In genomic region chr19:36573948-36574726, GRCh38 we compare ENCODE assay signal across 8 cellular contexts. TPM values are rescaled to one million over a fixed set of nuclear protein-coding genes. Genes with fewer than 3 reads are reported as not detected.
DNase-seq lines count a peak whose midpoint lies in the region; ATAC-seq, FAIRE-seq and TF ChIP-seq lines count a peak whose summit lies in the region.

No MANE protein-coding gene starts in this region.

- H3K4me1 ChIP-seq in pancreas = peaks cover 0 to 13% (median 12%) of the 10 kb centered on the region in 3 donors

- H3K9me3 Mint-ChIP-seq in T-helper 2 cell treated with Interferon-gamma antibody and Interleukin-4, amounts not matched to agents 5 μg/mL and 100 μg/mL, for 36 hours = peaks cover 26% of the 10 kb centered on the region

- H3K36me3 ChIP-seq in pancreas = peaks cover 3 to 13% (median 4%) of the 10 kb centered on the region in 3 donors

- FAIRE-seq in pancreas (lab: Jason Lieb, UNC) = no peak

- 12 to 17% methylated on average over 15 of the region's 15 CpGs for WGBS in pancreas, 2 donors

- H3K9me3 ChIP-seq in pancreas = no peaks in the 10 kb centered on the region

- no peak for TF ChIP-seq CTCF in fibroblast of villous mesenchyme (IDR thresholded peaks at IDR 0.05; ENCODE audit: insufficient read depth, low read depth, low read length)
- no peak for TF ChIP-seq CTCF in pancreas (IDR thresholded peaks at IDR 0.05)

- peaks cover 75% of the 10 kb centered on the region for H3K36me3 Mint-ChIP-seq in T-helper 2 cell treated with Interferon-gamma antibody and Interleukin-4, amounts not matched to agents 5 μg/mL and 100 μg/mL, for 36 hours (ENCODE audit: low read depth)

- intact Hi-C loops in Right ventricle myocardium superior (cut with DNase I) = loop anchor here (5.0 kb wide), 1 partner anchor 113 kb away; the partner anchor contains the start of gene ZNF567
- intact Hi-C loops in cardiac septum (cut with DNase I) = loop anchor here (1.0 to 5.0 kb wide), 2 partner anchors 45 to 263 kb away; partner anchors contain the start of gene ZNF790
- intact Hi-C loops in pancreas (cut with DNase I) = no loop called here

- peak overlapping the region; percentile 77 for H3K4me3 ChIP-seq in fibroblast of villous mesenchyme (ENCODE audit: low read depth, low read length)
- peak overlapping the region; percentile 70 to 86 (median 75) for H3K4me3 ChIP-seq in pancreas

- H3K4me3 Mint-ChIP-seq in T-helper 2 cell treated with Interferon-gamma antibody and Interleukin-4, amounts not matched to agents 5 μg/mL and 100 μg/mL, for 36 hours = peak overlapping the region; percentile 98

- peak overlapping the region; percentile 71 to 81 (median 76) for H3K27ac ChIP-seq in pancreas

- DNase-seq in Right ventricle myocardium superior = no peak
- no peak for DNase-seq in cardiac septum (ENCODE audit: low spot score)
- peak; percentile 4 for DNase-seq in T-helper 2 cell treated with Interferon-gamma antibody and Interleukin-4, amounts not matched to agents 5 μg/mL and 100 μg/mL, for 36 hours (ENCODE audit: low spot score)
- no peak for DNase-seq in fibroblast of villous mesenchyme (ENCODE audit: low read depth)
- DNase-seq in pancreas = peak in 1 of 6 donors; percentile 33
- DNase-seq in NCI-H2081 (lab: John Stamatoyannopoulos, UW) = no peak
- DNase-seq in DMS153 (lab: John Stamatoyannopoulos, UW) = no peak

- H3K27me3 ChIP-seq in pancreas = no peaks in the 10 kb centered on the region

- H3K27me3 Mint-ChIP-seq in T-helper 2 cell treated with Interferon-gamma antibody and Interleukin-4, amounts not matched to agents 5 μg/mL and 100 μg/mL, for 36 hours (ENCODE audit: low read depth) = no peaks in the 10 kb centered on the region

- H3K4me1 Mint-ChIP-seq in T-helper 2 cell treated with Interferon-gamma antibody and Interleukin-4, amounts not matched to agents 5 μg/mL and 100 μg/mL, for 36 hours (ENCODE audit: low read depth) = peaks cover 24% of the 10 kb centered on the region

- peak overlapping the region; percentile 99 for H3K27ac Mint-ChIP-seq in T-helper 2 cell treated with Interferon-gamma antibody and Interleukin-4, amounts not matched to agents 5 μg/mL and 100 μg/mL, for 36 hours

- ATAC-seq in Right ventricle myocardium superior (ENCODE audit: poor library complexity) = peak; percentile 6
- peak; percentile 52 to 63 (median 54) for ATAC-seq in pancreas
- ATAC-seq in GM19452 (IDR thresholded peaks at IDR 0.05; ENCODE audit: unreplicated experiment) = no peak

RNA-seq across cellular contexts. Expression of gene ZNF529, which starts 1.0 kb away (rescaled TPM):
- total RNA-seq in Right ventricle myocardium superior (13.4 TPM), cardiac septum (17.3 TPM), fibroblast of villous mesenchyme (7.7 and 14.2 TPM in 2 replicates), pancreas (1 to 10 TPM; 2.3 to 7.0 (median 3.7) TPM)
- 1 to 10 TPM; 2.5 to 5.3 TPM for polyA plus RNA-seq in pancreas

RNA-seq across cellular contexts. Expression of gene ZNF382, which starts 31.0 kb away (rescaled TPM):
- total RNA-seq in Right ventricle myocardium superior (19.1 TPM), cardiac septum (20.4 TPM), fibroblast of villous mesenchyme (5.2 and 10.4 TPM in 2 replicates), pancreas (1 to 10 TPM; 1.8 to 5.4 (median 2.1) TPM)
- polyA plus RNA-seq in pancreas = 1 to 10 TPM; 1.3 to 2.2 TPM

RNA-seq across cellular contexts. Expression of gene ZNF260, which starts 46.1 kb away (rescaled TPM):
- total RNA-seq in Right ventricle myocardium superior (7.6 TPM), cardiac septum (6.7 TPM), fibroblast of villous mesenchyme (11.3 and 21.6 TPM in 2 replicates), pancreas (1 to 10 TPM; 2.3 to 9.0 (median 3.7) TPM)
- polyA plus RNA-seq in pancreas = 1 to 10 TPM; 1.4 to 2.6 TPM

Comparison
In these comparisons a context has a peak if more than half of its experiments do, and no peak if none do; other contexts are left out.
1. intact Hi-C loops: an anchor here in Right ventricle myocardium superior (5.0 kb wide) and cardiac septum (1.0 to 5.0 kb wide); none called in pancreas.